ENCODE assay signal across 8 cellular contexts in the genomic region with DNA sequence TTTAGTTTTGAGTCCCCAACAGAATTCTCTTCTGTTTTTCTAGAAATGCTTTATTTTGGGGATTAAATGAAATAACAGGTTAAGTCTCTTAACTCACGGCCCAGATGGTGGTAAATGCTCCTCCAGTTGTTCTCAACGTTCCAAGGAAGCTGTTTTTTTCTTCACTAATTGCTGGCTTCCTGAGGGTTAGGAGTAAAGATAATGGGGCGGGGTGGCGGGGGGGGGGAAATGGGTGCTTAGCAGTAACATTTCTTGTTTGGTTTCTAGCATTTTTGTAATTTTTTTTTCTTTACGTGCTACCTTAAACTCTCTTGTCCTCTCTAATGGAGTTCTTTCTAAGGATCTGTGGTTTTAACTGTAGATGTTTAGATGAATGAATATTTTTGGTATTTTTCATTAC. TPM values are rescaled to one million over a fixed set of nuclear protein-coding genes. Genes with fewer than 3 reads are reported as not detected.
DNase-seq lines count a peak whose midpoint lies in the region; ATAC-seq and TF ChIP-seq lines count a peak whose summit lies in the region.

No MANE protein-coding gene starts in this region.

- H3K4me3 ChIP-seq in CD4-positive, alpha-beta memory T cell (ENCODE audit: low read length in 2 of 2): peak overlapping the region; percentile 68 to 89
- H3K4me3 ChIP-seq in dorsolateral prefrontal cortex: peak overlapping the region; percentile 53 to 99 (median 91)

- peaks cover 32 to 74% (median 51%) of the 10 kb centered on the region in 4 donors for H3K4me1 Mint-ChIP-seq in CD4-positive, alpha-beta memory T cell
- H3K4me1 Mint-ChIP-seq in nephron: peaks cover 45% of the 10 kb centered on the region

- ATAC-seq in GM21529 (IDR thresholded peaks at IDR 0.05; ENCODE audit: unreplicated experiment) (no peak), omental fat pad (ENCODE audit: low FRiP score) (no peak), HG02970 (IDR thresholded peaks at IDR 0.05; ENCODE audit: low FRiP score, unreplicated experiment) (no peak)

- no peaks in the 10 kb centered on the region for H3K27me3 Mint-ChIP-seq in CD4-positive, alpha-beta memory T cell
- H3K27me3 Mint-ChIP-seq in nephron (ENCODE audit: low read depth): no peaks in the 10 kb centered on the region

- peak overlapping the region; percentile 94 for H3K27ac ChIP-seq in CD4-positive, alpha-beta memory T cell (ENCODE audit: low read depth, low read length)
- peak overlapping the region in 46 of 59 donors; percentile 13 to 100 (median 99) for H3K27ac ChIP-seq in dorsolateral prefrontal cortex

- peaks cover 0 to 22% (median 0%) of the 10 kb centered on the region in 8 donors for H3K9me3 Mint-ChIP-seq in CD4-positive, alpha-beta memory T cell
- peaks cover 2% of the 10 kb centered on the region for H3K9me3 Mint-ChIP-seq in nephron

- H3K4me3 Mint-ChIP-seq in CD4-positive, alpha-beta memory T cell: peak overlapping the region; percentile 92 to 100 (median 98)
- peak overlapping the region; percentile 95 to 98 (median 95) for H3K4me3 Mint-ChIP-seq in nephron

- H3K36me3 ChIP-seq in CD4-positive, alpha-beta memory T cell (ENCODE audit: insufficient read depth, low read length): peaks cover 46% of the 10 kb centered on the region

- no peaks in the 10 kb centered on the region for H3K9me3 ChIP-seq in CD4-positive, alpha-beta memory T cell (ENCODE audit: control insufficient read depth in 1 of 2, low read length in 2 of 2)

- POLR2A ChIA-PET in CD4-positive, alpha-beta memory T cell (lab: Charles Lee; ENCODE audit: partially characterized antibody): interaction anchor here (0.5 to 12.4 kb wide), 20 partner anchors 10 to 1756 kb away, joined by 3 to 214 read pairs (median 4); partner anchors contain the start of genes KCTD20, MTCH1 and PPIL1

- H3K27ac Mint-ChIP-seq in CD4-positive, alpha-beta memory T cell: peak overlapping the region; percentile 97 to 100 (median 99)
- H3K27ac Mint-ChIP-seq in nephron: peak overlapping the region; percentile 82 to 99 (median 86)

- H3K4me1 ChIP-seq in CD4-positive, alpha-beta memory T cell (ENCODE audit: insufficient read depth, low read length): peaks cover 67% of the 10 kb centered on the region

- intact Hi-C loops in CD4-positive, alpha-beta memory T cell (cut with micrococcal nuclease): no loop called here
- intact Hi-C loops in dorsolateral prefrontal cortex (cut with DNase I): loop anchor here in 1 of 2 donors (5.0 kb wide), 1 partner anchor 569 kb away; the partner anchor contains the start of gene MAPK14

- TF ChIP-seq CTCF in dorsolateral prefrontal cortex (IDR thresholded peaks at IDR 0.05 in 54 of 56, conservative IDR thresholded peaks at IDR 0.05 in 2 of 56; ENCODE audit: low read depth in 1 of 56, partially characterized antibody in 56 of 56) (no peak), nephron (IDR thresholded peaks at IDR 0.05; ENCODE audit: unreplicated experiment in 3 of 3) (no peak), omental fat pad (IDR thresholded peaks at IDR 0.05) (no peak)

- H3K27me3 ChIP-seq in CD4-positive, alpha-beta memory T cell (ENCODE audit: insufficient read depth, low read length): no peaks in the 10 kb centered on the region
- no peaks in the 10 kb centered on the region for H3K27me3 ChIP-seq in dorsolateral prefrontal cortex

- H3K36me3 Mint-ChIP-seq in CD4-positive, alpha-beta memory T cell: peaks cover 63 to 67% of the 10 kb centered on the region in 2 donors
- H3K36me3 Mint-ChIP-seq in nephron (ENCODE audit: low read depth): peaks cover 71% of the 10 kb centered on the region

- CTCF ChIA-PET in CD4-positive, alpha-beta memory T cell (lab: Charles Lee; ENCODE audit: partially characterized antibody): interaction anchor here (1.0 to 3.4 kb wide), 6 partner anchors 17 to 163 kb away, joined by 3 to 23 read pairs (median 6); no protein-coding TSS in a partner anchor

- no peak for DNase-seq in CD4-positive, alpha-beta memory T cell
- peak; percentile 55 for DNase-seq in NCI-H2227 treated with DMSO at 0.1 percent for 48 hours (lab: John Stamatoyannopoulos, UW)
- no peak for DNase-seq in dorsolateral prefrontal cortex
- DNase-seq in omental fat pad (ENCODE audit: low spot score): no peak
- DNase-seq in ureter (ENCODE audit: low spot score): no peak

RNA-seq across cellular contexts. Expression of gene SRSF3, which starts 2.2 kb away (rescaled TPM):
- 100 to 1,000 TPM; 337 to 350 TPM for total RNA-seq in CD4-positive, alpha-beta memory T cell
- polyA plus RNA-seq in CD4-positive, alpha-beta memory T cell: 100 to 1,000 TPM; 293 to 328 TPM
- total RNA-seq in dorsolateral prefrontal cortex (100 to 1,000 TPM; 108 to 194 (median 145) TPM), omental fat pad (100 to 1,000 TPM; 162 to 260 (median 189) TPM), ureter (306 TPM)

RNA-seq across cellular contexts. Expression of gene STK38, which starts 49.1 kb away (rescaled TPM):
- 100 to 1,000 TPM; 186 to 190 TPM for total RNA-seq in CD4-positive, alpha-beta memory T cell
- 100 to 1,000 TPM in 1 of 2 donors, 10 to 100 TPM in 1; 54.3 to 124 TPM for polyA plus RNA-seq in CD4-positive, alpha-beta memory T cell
- total RNA-seq in dorsolateral prefrontal cortex: 10 to 100 TPM in 106 of 120 experiments, 1 to 10 TPM in 14; 6.3 to 23.4 (median 13.6) TPM
- 10 to 100 TPM; 19.2 to 43.2 (median 31.3) TPM for total RNA-seq in omental fat pad
- total RNA-seq in ureter: 47.5 TPM
